Comparison of ENCODE assay signal across 28 cellular contexts in genomic region chr5:78046006-78046405, GRCh38.
"Had no signal": no experiment of that assay in that cellular context is flagged by ENCODE, and none has a peak within 500 bp of the region (broad histone marks: within the 10 kb centered on the region; RNA-seq: fewer than 3 reads in every experiment).

No MANE protein-coding gene starts in this region.

- H3K4me3 Mint-ChIP-seq: activated CD8-positive, alpha-beta memory T cell treated with anti-CD3 and anti-CD28 coated beads, Interleukin-2, amount 10 ng/mL, durations not matched to agents 7 days and 5 days; activated naive CD8-positive, alpha-beta T cell treated with anti-CD3 and anti-CD28 coated beads, Interleukin-2, amount 50 U/mL, for 24 hours; activated T-cell treated with anti-CD3 and anti-CD28 coated beads, Interleukin-2, amount 50 U/mL, for 4 hours had no signal

- ATAC-seq: activated CD8-positive, alpha-beta memory T cell treated with anti-CD3 and anti-CD28 coated beads, Interleukin-2, amount 10 ng/mL, durations not matched to agents 7 days and 5 days; activated naive CD4-positive, alpha-beta T cell treated with anti-CD3 and anti-CD28 coated beads, Interleukin-2, amount 50 U/mL, for 72 hours; activated naive CD8-positive, alpha-beta T cell treated with anti-CD3 and anti-CD28 coated beads, Interleukin-2, amount 50 U/mL, for 24 hours; activated T-cell treated with anti-CD3 and anti-CD28 coated beads, Interleukin-2, amount 50 U/mL, for 4 hours; body of pancreas; Panc1; Right ventricle myocardium inferior had no signal

- H3K4me1 Mint-ChIP-seq: activated CD8-positive, alpha-beta memory T cell treated with anti-CD3 and anti-CD28 coated beads, Interleukin-2, amount 10 ng/mL, durations not matched to agents 7 days and 5 days; activated naive CD8-positive, alpha-beta T cell treated with anti-CD3 and anti-CD28 coated beads, Interleukin-2, amount 50 U/mL, for 24 hours had no signal

- H3K27ac ChIP-seq: ascending aorta, body of pancreas, KMS-11, VCaP had no signal

- H3K27me3 Mint-ChIP-seq: activated CD8-positive, alpha-beta memory T cell treated with anti-CD3 and anti-CD28 coated beads, Interleukin-2, amount 10 ng/mL, durations not matched to agents 7 days and 5 days; activated naive CD8-positive, alpha-beta T cell treated with anti-CD3 and anti-CD28 coated beads, Interleukin-2, amount 50 U/mL, for 24 hours had no signal

- DNase-seq: activated CD4-positive, alpha-beta T cell treated with anti-CD3 and anti-CD28 coated beads for 4 hours; activated CD8-positive, alpha-beta memory T cell treated with anti-CD3 and anti-CD28 coated beads, Interleukin-2, amount 10 ng/mL, durations not matched to agents 7 days and 5 days; activated effector memory CD4-positive, alpha-beta T cell treated with anti-CD3 and anti-CD28 coated beads, Interleukin-2, amount 50 U/mL, for 16 hours; activated naive CD4-positive, alpha-beta T cell treated with Interleukin-2 at 50 U/mL for 16 hours; activated naive CD8-positive, alpha-beta T cell treated with anti-CD3 and anti-CD28 coated beads, Interleukin-2, amount 50 U/mL, for 24 hours; activated T-cell treated with anti-CD3 and anti-CD28 coated beads, Interleukin-2, amount 50 U/mL, for 4 hours; amniotic stem cell; body of pancreas; MV-4-11; NCI-H1092 treated with DMSO at 0.1 percent for 48 hours; NCI-H1417 treated with DMSO at 0.1 percent for 48 hours; NCI-H1694; NCI-H2029; NCI-H2107; NCI-H2171 treated with DMSO at 0.1 percent for 48 hours; NCI-H226; NCI-H526 treated with DMSO at 0.1 percent for 48 hours; NCI-H82; OCI-M1; RPMI8226; SK-N-SH; T-helper 1 cell had no signal

- H3K9ac ChIP-seq: KMS-11, SK-N-SH had no signal

- H3K4me3 ChIP-seq: ascending aorta, body of pancreas had no signal

- H3K27ac Mint-ChIP-seq: activated CD8-positive, alpha-beta memory T cell treated with anti-CD3 and anti-CD28 coated beads, Interleukin-2, amount 10 ng/mL, durations not matched to agents 7 days and 5 days; activated naive CD4-positive, alpha-beta T cell treated with anti-CD3 and anti-CD28 coated beads, Interleukin-2, amount 50 U/mL, for 72 hours; activated naive CD8-positive, alpha-beta T cell treated with anti-CD3 and anti-CD28 coated beads, Interleukin-2, amount 50 U/mL, for 24 hours had no signal

- H3K9me3 Mint-ChIP-seq: activated naive CD8-positive, alpha-beta T cell treated with anti-CD3 and anti-CD28 coated beads, Interleukin-2, amount 50 U/mL, for 24 hours had no signal

- H3K27me3 ChIP-seq: ascending aorta, body of pancreas had no signal

- H3K4me2 ChIP-seq: KMS-11, SK-N-SH had no signal

- H3K4me1 ChIP-seq: ascending aorta had no signal

- H3K9me3 ChIP-seq: ascending aorta, body of pancreas, SK-N-SH had no signal
